Comparison of ENCODE assay signal across 1 cellular context in genomic region chr5:134240421-134240962, GRCh38.
TF ChIP-seq lines count a peak whose summit lies in the region.

No MANE protein-coding gene starts in this region.

TF ChIP-seq in H1, 55 proteins besides CTCF, POLR2A, EP300 and RAD21:
- TF ChIP-seq RFX5 (IDR thresholded peaks at IDR 0.05; ENCODE audit: borderline replicate concordance, low read depth, low read length): peak; percentile 68; the same call in 1 of the 2 replicates
- no peak for TF ChIP-seq GABPA (IDR thresholded peaks at IDR 0.05; ENCODE audit: borderline replicate concordance, insufficient read depth, low read length)
- no peak for TF ChIP-seq MAFK (IDR thresholded peaks at IDR 0.05; ENCODE audit: low read depth, low read length)
